In genomic region chr20:3794701-3795420, GRCh38 we compare ENCODE assay signal across 8 cellular contexts. TPM values are rescaled to one million over a fixed set of nuclear protein-coding genes. Genes with fewer than 3 reads are reported as not detected.
DNase-seq lines count a peak whose midpoint lies in the region; ATAC-seq and TF ChIP-seq lines count a peak whose summit lies in the region.

No MANE protein-coding gene starts in this region.

- peak overlapping the region; percentile 90 for H3K27ac ChIP-seq in CD4-positive, alpha-beta T cell (ENCODE audit: low read depth, low read length)
- H3K27ac ChIP-seq in PC-9: no peak overlapping the region
- H3K27ac ChIP-seq in esophagus (ENCODE audit: low read depth in 2 of 2, low read length in 1 of 2): peak overlapping the region; percentile 96 to 98

- TF ChIP-seq CTCF in CD4-positive, alpha-beta T cell (IDR thresholded peaks at IDR 0.05): no peak
- no peak for TF ChIP-seq CTCF in PC-9 (conservative IDR thresholded peaks at IDR 0.05)
- TF ChIP-seq CTCF in progenitor cell of endocrine pancreas (IDR thresholded peaks at IDR 0.05; ENCODE audit: unreplicated experiment): no peak

- no peaks in the 10 kb centered on the region for H4K20me1 ChIP-seq in PC-9 (ENCODE audit: insufficient read depth)

- BruUV-seq in PC-9 (replicated peaks; lab: Mats Ljungman, UMichigan): no TSS peak

- peak overlapping the region; percentile 79; the same call in 1 of the 2 replicates for H3K4me2 ChIP-seq in PC-9

- H3K9me3 Mint-ChIP-seq in CD4-positive, alpha-beta T cell: no peaks in the 10 kb centered on the region
- no peaks in the 10 kb centered on the region for H3K9me3 Mint-ChIP-seq in progenitor cell of endocrine pancreas (ENCODE audit: low read depth)

- DNase-seq in CD4-positive, alpha-beta T cell: no peak
- no peak for DNase-seq in PC-9
- DNase-seq in progenitor cell of endocrine pancreas (ENCODE audit: low spot score, unreplicated experiment): no peak
- DNase-seq in activated effector memory CD4-positive, alpha-beta T cell treated with anti-CD3 and anti-CD28 coated beads, Interleukin-2, amount 50 U/mL, for 16 hours: no peak
- no peak for DNase-seq in hypothalamus (lab: John Stamatoyannopoulos, UW)
- no peak for DNase-seq in NCI-H82 (lab: John Stamatoyannopoulos, UW)
- no peak for DNase-seq in COR-L47 (lab: John Stamatoyannopoulos, UW)

- H3K4me3 ChIP-seq in PC-9 (peak overlapping the region; percentile 95; the same call in 1 of the 2 replicates), esophagus (ENCODE audit: low read depth in 1 of 2, low read length in 2 of 2) (peak overlapping the region in 1 of 2 donors; percentile 62)

- peak overlapping the region; percentile 92; the same call in 1 of the 2 replicates for H2AFZ ChIP-seq in PC-9

- peaks cover 17% of the 10 kb centered on the region for H3K79me2 ChIP-seq in PC-9 (ENCODE audit: low read depth)

- H3K27ac Mint-ChIP-seq in CD4-positive, alpha-beta T cell: peak overlapping the region; percentile 94
- H3K27ac Mint-ChIP-seq in progenitor cell of endocrine pancreas: peak overlapping the region; percentile 93

- H3K36me3 ChIP-seq in PC-9 (ENCODE audit: low read depth) (no peaks in the 10 kb centered on the region), esophagus (ENCODE audit: control insufficient read depth in 2 of 2, insufficient read depth in 2 of 2, low read length in 1 of 2) (no peaks in the 10 kb centered on the region)

- ATAC-seq in CD4-positive, alpha-beta T cell (ENCODE audit: poor library complexity): no peak

- no peaks in the 10 kb centered on the region for H3K9me2 ChIP-seq in PC-9 (ENCODE audit: insufficient read depth)

- H3K27me3 Mint-ChIP-seq in CD4-positive, alpha-beta T cell: no peaks in the 10 kb centered on the region
- H3K27me3 Mint-ChIP-seq in progenitor cell of endocrine pancreas: no peaks in the 10 kb centered on the region

- peak overlapping the region; percentile 96 for H3K4me3 Mint-ChIP-seq in CD4-positive, alpha-beta T cell
- peak overlapping the region; percentile 84 for H3K4me3 Mint-ChIP-seq in progenitor cell of endocrine pancreas (ENCODE audit: low read depth)

- no peaks in the 10 kb centered on the region for H3K27me3 ChIP-seq in CD4-positive, alpha-beta T cell (ENCODE audit: control insufficient read depth, insufficient read depth, low read length)
- H3K27me3 ChIP-seq in PC-9 (ENCODE audit: insufficient read depth, low read depth) (no peaks in the 10 kb centered on the region), esophagus (ENCODE audit: control insufficient read depth in 1 of 2, insufficient read depth in 2 of 2, low read length in 2 of 2) (no peaks in the 10 kb centered on the region)

- intact Hi-C loops in CD4-positive, alpha-beta T cell (cut with DNase I, micrococcal nuclease): loop anchor here in 1 of 2 experiments (1.0 kb wide), 1 partner anchor 25 kb away; the partner anchor contains the start of gene AP5S1
- intact Hi-C loops in PC-9 (cut with micrococcal nuclease; ENCODE audit: unreplicated experiment): no loop called here

- 85% methylated on average over 25 of the region's 25 CpGs for WGBS in esophagus, 2 donors

- peaks cover 37% of the 10 kb centered on the region for H3K4me1 Mint-ChIP-seq in CD4-positive, alpha-beta T cell (ENCODE audit: low read depth)
- H3K4me1 Mint-ChIP-seq in progenitor cell of endocrine pancreas (ENCODE audit: low read depth): peaks cover 27% of the 10 kb centered on the region

- peaks cover 39% of the 10 kb centered on the region for H3K36me3 Mint-ChIP-seq in CD4-positive, alpha-beta T cell (ENCODE audit: low read depth)
- H3K36me3 Mint-ChIP-seq in progenitor cell of endocrine pancreas (ENCODE audit: insufficient read depth): no peaks in the 10 kb centered on the region

- H3F3A ChIP-seq in PC-9 (ENCODE audit: insufficient read depth, low read depth): no peaks in the 10 kb centered on the region

- POLR2A ChIA-PET in CD4-positive, alpha-beta T cell (lab: Charles Lee): interaction anchor here (1.2 to 3.0 kb wide), 6 partner anchors 8 to 138 kb away, joined by 3 to 35 read pairs (median 20); partner anchors contain the start of genes ADISSP, AP5S1 and CENPB
- POLR2A ChIA-PET in PC-9 (lab: Charles Lee; ENCODE audit: unreplicated experiment): interaction anchor here (0.6 kb wide), 1 partner anchor 8 kb away, joined by 5 read pairs; the partner anchor contains the start of gene CENPB

- CTCF ChIA-PET in CD4-positive, alpha-beta T cell (lab: Charles Lee): interaction anchor here (1.9 to 2.8 kb wide), 3 partner anchors 8 to 27 kb away, joined by 5 to 32 read pairs (median 16); partner anchors contain the start of genes ADISSP, AP5S1 and CENPB
- CTCF ChIA-PET in PC-9 (lab: Charles Lee): no interaction called here

- H3K4me1 ChIP-seq in PC-9 (replicated peaks; ENCODE audit: insufficient read depth) (peaks cover 15% of the 10 kb centered on the region), esophagus (ENCODE audit: control insufficient read depth in 2 of 2, insufficient read depth in 2 of 2, low read length in 1 of 2) (peaks cover 0 to 20% of the 10 kb centered on the region in 2 donors)

- no peaks in the 10 kb centered on the region for H3K9me3 ChIP-seq in CD4-positive, alpha-beta T cell (ENCODE audit: control insufficient read depth, low read length)
- H3K9me3 ChIP-seq in PC-9 (ENCODE audit: insufficient read depth, low read depth) (no peaks in the 10 kb centered on the region), esophagus (ENCODE audit: control insufficient read depth in 2 of 2, insufficient read depth in 1 of 2, low read depth in 1 of 2, low read length in 1 of 2) (no peaks in the 10 kb centered on the region)

RNA-seq across cellular contexts. Expression of gene CDC25B, which starts 1.2 kb away (rescaled TPM):
- total RNA-seq in CD4-positive, alpha-beta T cell: 100 to 1,000 TPM; 144 TPM
- total RNA-seq in PC-9 (2021) (83.5 and 91.0 TPM in 2 replicates), progenitor cell of endocrine pancreas (36.7 and 37.6 TPM in 2 replicates)
- polyA plus RNA-seq in esophagus: 10 to 100 TPM; 15.6 to 21.8 TPM

RNA-seq across cellular contexts. Expression of gene CENPB, which starts 8.3 kb away (rescaled TPM):
- total RNA-seq in CD4-positive, alpha-beta T cell: 10 to 100 TPM; 25.1 to 25.3 TPM
- 70.8 and 82.9 TPM in 2 replicates for total RNA-seq in PC-9 (2021)
- 10 to 100 TPM; 33.3 to 43.4 TPM for polyA plus RNA-seq in esophagus
- 49.6 and 53.8 TPM in 2 replicates for total RNA-seq in progenitor cell of endocrine pancreas

RNA-seq across cellular contexts. Expression of gene SPEF1, which starts 13.6 kb away (rescaled TPM):
- total RNA-seq in CD4-positive, alpha-beta T cell: not detected
- total RNA-seq in PC-9 (2021): 2.6 and 2.7 TPM in 2 replicates
- under 1 TPM; 0.07 to 0.08 TPM for polyA plus RNA-seq in esophagus
- total RNA-seq in progenitor cell of endocrine pancreas: 1.7 and 1.9 TPM in 2 replicates

RNA-seq across cellular contexts. Expression of gene AP5S1, which starts 25.5 kb away (rescaled TPM):
- 1 to 10 TPM; 6.0 TPM for total RNA-seq in CD4-positive, alpha-beta T cell
- 18.3 and 20.0 TPM in 2 replicates for total RNA-seq in PC-9 (2021)
- 1 to 10 TPM; 4.6 to 7.9 TPM for polyA plus RNA-seq in esophagus
- total RNA-seq in progenitor cell of endocrine pancreas: 12.3 and 13.2 TPM in 2 replicates

RNA-seq across cellular contexts. Expression of gene ADISSP, which starts 27.3 kb away (rescaled TPM):
- total RNA-seq in CD4-positive, alpha-beta T cell: 10 to 100 TPM; 11.2 to 11.6 TPM
- 86.9 and 95.0 TPM in 2 replicates for total RNA-seq in PC-9 (2021)
- 10 to 100 TPM; 18.0 to 33.2 TPM for polyA plus RNA-seq in esophagus
- total RNA-seq in progenitor cell of endocrine pancreas: 18.9 and 20.2 TPM in 2 replicates
